In the genomic region with DNA sequence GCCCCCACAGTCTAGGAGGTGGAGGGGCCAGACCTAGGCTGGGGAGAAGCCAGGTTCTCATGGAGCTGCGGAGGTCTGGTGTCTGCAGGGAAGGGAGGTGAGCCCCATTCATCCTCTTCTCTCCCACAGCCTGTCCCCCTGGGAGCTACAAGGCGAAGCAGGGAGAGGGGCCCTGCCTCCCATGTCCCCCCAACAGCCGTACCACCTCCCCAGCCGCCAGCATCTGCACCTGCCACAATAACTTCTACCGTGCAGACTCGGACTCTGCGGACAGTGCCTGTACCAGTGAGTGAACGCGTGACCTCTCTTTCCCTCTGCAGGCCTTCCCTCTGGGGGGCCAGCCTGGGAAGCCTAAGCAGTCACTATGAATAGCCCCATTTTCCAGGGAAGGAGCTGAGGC, we compare ENCODE assay signal across 3 cellular contexts.
TF ChIP-seq lines count a peak whose summit lies in the region.

No MANE protein-coding gene starts in this region.

TF ChIP-seq in HEK293, 187 proteins besides CTCF, POLR2A, EP300 and RAD21 (continued from another document):
- TF ChIP-seq ZNF266 (tag by site-specific recombination; IDR thresholded peaks at IDR 0.05; ENCODE audit: low read depth), result no peak

TF ChIP-seq in H1, 55 proteins besides CTCF, POLR2A, EP300 and RAD21 (continued from another document):
- TF ChIP-seq EGR1 (IDR thresholded peaks at IDR 0.05; ENCODE audit: borderline replicate concordance, low read depth, low read length), result no peak
- no peak for TF ChIP-seq FOSL1 (IDR thresholded peaks at IDR 0.05; ENCODE audit: insufficient read depth, low read depth, low read length)
- TF ChIP-seq SIX5 (IDR thresholded peaks at IDR 0.05; ENCODE audit: low read depth, low read length), result no peak
- no peak for TF ChIP-seq TAF7 (optimal IDR thresholded peaks at IDR 0.05; ENCODE audit: borderline replicate concordance, low read depth, low read length)
- no peak for TF ChIP-seq CEBPB (IDR thresholded peaks at IDR 0.05; ENCODE audit: low read depth, low read length)
- no peak for TF ChIP-seq MAX (IDR thresholded peaks at IDR 0.05)
- no peak for TF ChIP-seq BCL11A (IDR thresholded peaks at IDR 0.05; ENCODE audit: low read depth in 2 of 2, low read length in 2 of 2)
- TF ChIP-seq HDAC6 (IDR thresholded peaks at IDR 0.05; ENCODE audit: low read depth, low read length), result no peak

TF ChIP-seq in SK-N-SH treated with all-trans-retinoic acid at 6 μM for 48 hours, 23 proteins besides CTCF, POLR2A, EP300 and RAD21 (continued from another document):
- no peak for TF ChIP-seq ARNTL (CRISPR knock-in tag; IDR thresholded peaks at IDR 0.05; ENCODE audit: borderline replicate concordance, low read depth)
- TF ChIP-seq, protein P1, sequence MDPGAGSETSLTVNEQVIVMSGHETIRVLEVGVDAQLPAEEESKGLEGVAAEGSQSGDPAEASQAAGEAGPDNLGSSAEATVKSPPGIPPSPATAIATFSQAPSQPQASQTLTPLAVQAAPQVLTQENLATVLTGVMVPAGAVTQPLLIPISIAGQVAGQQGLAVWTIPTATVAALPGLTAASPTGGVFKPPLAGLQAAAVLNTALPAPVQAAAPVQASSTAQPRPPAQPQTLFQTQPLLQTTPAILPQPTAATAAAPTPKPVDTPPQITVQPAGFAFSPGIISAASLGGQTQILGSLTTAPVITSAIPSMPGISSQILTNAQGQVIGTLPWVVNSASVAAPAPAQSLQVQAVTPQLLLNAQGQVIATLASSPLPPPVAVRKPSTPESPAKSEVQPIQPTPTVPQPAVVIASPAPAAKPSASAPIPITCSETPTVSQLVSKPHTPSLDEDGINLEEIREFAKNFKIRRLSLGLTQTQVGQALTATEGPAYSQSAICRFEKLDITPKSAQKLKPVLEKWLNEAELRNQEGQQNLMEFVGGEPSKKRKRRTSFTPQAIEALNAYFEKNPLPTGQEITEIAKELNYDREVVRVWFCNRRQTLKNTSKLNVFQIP (CRISPR knock-in tag; IDR thresholded peaks at IDR 0.05; ENCODE audit: borderline replicate concordance, low read depth), result no peak
- TF ChIP-seq, protein P2, sequence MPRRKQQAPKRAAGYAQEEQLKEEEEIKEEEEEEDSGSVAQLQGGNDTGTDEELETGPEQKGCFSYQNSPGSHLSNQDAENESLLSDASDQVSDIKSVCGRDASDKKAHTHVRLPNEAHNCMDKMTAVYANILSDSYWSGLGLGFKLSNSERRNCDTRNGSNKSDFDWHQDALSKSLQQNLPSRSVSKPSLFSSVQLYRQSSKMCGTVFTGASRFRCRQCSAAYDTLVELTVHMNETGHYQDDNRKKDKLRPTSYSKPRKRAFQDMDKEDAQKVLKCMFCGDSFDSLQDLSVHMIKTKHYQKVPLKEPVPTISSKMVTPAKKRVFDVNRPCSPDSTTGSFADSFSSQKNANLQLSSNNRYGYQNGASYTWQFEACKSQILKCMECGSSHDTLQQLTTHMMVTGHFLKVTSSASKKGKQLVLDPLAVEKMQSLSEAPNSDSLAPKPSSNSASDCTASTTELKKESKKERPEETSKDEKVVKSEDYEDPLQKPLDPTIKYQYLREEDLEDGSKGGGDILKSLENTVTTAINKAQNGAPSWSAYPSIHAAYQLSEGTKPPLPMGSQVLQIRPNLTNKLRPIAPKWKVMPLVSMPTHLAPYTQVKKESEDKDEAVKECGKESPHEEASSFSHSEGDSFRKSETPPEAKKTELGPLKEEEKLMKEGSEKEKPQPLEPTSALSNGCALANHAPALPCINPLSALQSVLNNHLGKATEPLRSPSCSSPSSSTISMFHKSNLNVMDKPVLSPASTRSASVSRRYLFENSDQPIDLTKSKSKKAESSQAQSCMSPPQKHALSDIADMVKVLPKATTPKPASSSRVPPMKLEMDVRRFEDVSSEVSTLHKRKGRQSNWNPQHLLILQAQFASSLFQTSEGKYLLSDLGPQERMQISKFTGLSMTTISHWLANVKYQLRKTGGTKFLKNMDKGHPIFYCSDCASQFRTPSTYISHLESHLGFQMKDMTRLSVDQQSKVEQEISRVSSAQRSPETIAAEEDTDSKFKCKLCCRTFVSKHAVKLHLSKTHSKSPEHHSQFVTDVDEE (CRISPR knock-in tag; IDR thresholded peaks at IDR 0.05), result no peak
- no peak for TF ChIP-seq ZNF565 (CRISPR knock-in tag; conservative IDR thresholded peaks at IDR 0.05; ENCODE audit: low read depth)
- no peak for TF ChIP-seq ZFP30 (CRISPR knock-in tag; IDR thresholded peaks at IDR 0.05)
- no peak for TF ChIP-seq ZC3H10 (CRISPR knock-in tag; IDR thresholded peaks at IDR 0.05)
- no peak for TF ChIP-seq TOX (CRISPR knock-in tag; IDR thresholded peaks at IDR 0.05; ENCODE audit: borderline replicate concordance)
- TF ChIP-seq, protein P3, sequence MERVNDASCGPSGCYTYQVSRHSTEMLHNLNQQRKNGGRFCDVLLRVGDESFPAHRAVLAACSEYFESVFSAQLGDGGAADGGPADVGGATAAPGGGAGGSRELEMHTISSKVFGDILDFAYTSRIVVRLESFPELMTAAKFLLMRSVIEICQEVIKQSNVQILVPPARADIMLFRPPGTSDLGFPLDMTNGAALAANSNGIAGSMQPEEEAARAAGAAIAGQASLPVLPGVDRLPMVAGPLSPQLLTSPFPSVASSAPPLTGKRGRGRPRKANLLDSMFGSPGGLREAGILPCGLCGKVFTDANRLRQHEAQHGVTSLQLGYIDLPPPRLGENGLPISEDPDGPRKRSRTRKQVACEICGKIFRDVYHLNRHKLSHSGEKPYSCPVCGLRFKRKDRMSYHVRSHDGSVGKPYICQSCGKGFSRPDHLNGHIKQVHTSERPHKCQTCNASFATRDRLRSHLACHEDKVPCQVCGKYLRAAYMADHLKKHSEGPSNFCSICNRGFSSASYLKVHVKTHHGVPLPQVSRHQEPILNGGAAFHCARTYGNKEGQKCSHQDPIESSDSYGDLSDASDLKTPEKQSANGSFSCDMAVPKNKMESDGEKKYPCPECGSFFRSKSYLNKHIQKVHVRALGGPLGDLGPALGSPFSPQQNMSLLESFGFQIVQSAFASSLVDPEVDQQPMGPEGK (CRISPR knock-in tag; IDR thresholded peaks at IDR 0.05; ENCODE audit: borderline replicate concordance), result no peak
- no peak for TF ChIP-seq SNAI2 (CRISPR knock-in tag; IDR thresholded peaks at IDR 0.05)
- no peak for TF ChIP-seq ZNF70 (CRISPR knock-in tag; IDR thresholded peaks at IDR 0.05)
- TF ChIP-seq ZNF8 (CRISPR knock-in tag; IDR thresholded peaks at IDR 0.05), result no peak
- TF ChIP-seq ZFP3 (CRISPR knock-in tag; IDR thresholded peaks at IDR 0.05), result no peak
- TF ChIP-seq TCF4 (CRISPR knock-in tag; IDR thresholded peaks at IDR 0.05; ENCODE audit: borderline replicate concordance), result no peak
